Comparison of ENCODE assay signal across 10 cellular contexts in genomic region chr11:129766858-129767604, GRCh38. TPM values are rescaled to one million over a fixed set of nuclear protein-coding genes. Genes with fewer than 3 reads are reported as not detected.
DNase-seq lines count a peak whose midpoint lies in the region; ATAC-seq and TF ChIP-seq lines count a peak whose summit lies in the region.
"Had no signal": no experiment of that assay in that cellular context is flagged by ENCODE, and none has a peak within 500 bp of the region (broad histone marks: within the 10 kb centered on the region; RNA-seq: fewer than 3 reads in every experiment).

No MANE protein-coding gene starts in this region.

- no peak overlapping the region for H3K4me3 Mint-ChIP-seq in CD8-positive, alpha-beta T cell
- H3K4me3 Mint-ChIP-seq in effector memory CD8-positive, alpha-beta T cell = no peak overlapping the region
- no peak overlapping the region for H3K4me3 Mint-ChIP-seq in stimulated activated memory B cell treated with anti-CD40 and anti-IgM and Interleukin-4, amounts not matched to agents 10 μg/mL and 1 μg/mL and 100 μg/mL, for 72 hours
- H3K4me3 Mint-ChIP-seq: T-helper 1 cell treated with Interleukin-12 subunit alpha and Interleukin-12 subunit beta and Interleukin-4 antibody, amounts not matched to agents 30 μg/mL and 1 μg/mL, for 36 hours had no signal

- no peaks in the 10 kb centered on the region for H3K4me1 ChIP-seq in CD8-positive, alpha-beta T cell (ENCODE audit: insufficient read depth, low read length)
- H3K4me1 ChIP-seq in PC-3 (ENCODE audit: insufficient read depth, low read length) = peaks cover 30% of the 10 kb centered on the region

- no peaks in the 10 kb centered on the region for H3F3A ChIP-seq in PC-3 (ENCODE audit: low read length, unreplicated experiment)

- DNase-seq in CD8-positive, alpha-beta T cell = peak in 2 of 7 experiments; percentile 10 to 22
- peak; percentile 69 for DNase-seq in PC-3
- no peak for DNase-seq in effector memory CD8-positive, alpha-beta T cell
- no peak for DNase-seq in sciatic nerve (ENCODE audit: low spot score)

- intact Hi-C loops in CD8-positive, alpha-beta T cell (cut with DNase I, micrococcal nuclease) = loop anchor here (1.0 to 2.0 kb wide), 2 partner anchors 365 to 366 kb away; no protein-coding TSS in a partner anchor
- intact Hi-C loops in PC-3 (cut with micrococcal nuclease) (no loop called here), sciatic nerve (cut with DNase I) (no loop called here)

- H3K4me2 ChIP-seq in PC-3 (ENCODE audit: low read length) = peak overlapping the region; percentile 43

- no peak overlapping the region for H3K27ac ChIP-seq in CD8-positive, alpha-beta T cell (ENCODE audit: low read depth, low read length)
- H3K27ac ChIP-seq in PC-3 (ENCODE audit: low read length) = no peak overlapping the region
- H3K27ac ChIP-seq: neutrophil had no signal

- no peaks in the 10 kb centered on the region for H3K27me3 ChIP-seq in CD8-positive, alpha-beta T cell (ENCODE audit: insufficient read depth, low read length)
- H3K27me3 ChIP-seq in PC-3 (ENCODE audit: low read length) = no peaks in the 10 kb centered on the region

- no TSS peak for BruUV-seq in PC-3 (replicated peaks; lab: Mats Ljungman, UMichigan)

- peak overlapping the region; percentile 51 for H2AFZ ChIP-seq in PC-3 (ENCODE audit: low read length)

- H3K9ac ChIP-seq in PC-3 (ENCODE audit: low read length) = no peak overlapping the region

- no peaks in the 10 kb centered on the region for H3K36me3 ChIP-seq in CD8-positive, alpha-beta T cell (ENCODE audit: insufficient read depth, low read length)
- no peaks in the 10 kb centered on the region for H3K36me3 ChIP-seq in PC-3 (ENCODE audit: low read depth, low read length)
- H3K36me3 ChIP-seq: neutrophil had no signal

- no peaks in the 10 kb centered on the region for H3K36me3 Mint-ChIP-seq in CD8-positive, alpha-beta T cell
- peaks cover 3% of the 10 kb centered on the region for H3K36me3 Mint-ChIP-seq in effector memory CD8-positive, alpha-beta T cell (ENCODE audit: insufficient read depth)
- H3K36me3 Mint-ChIP-seq in stimulated activated memory B cell treated with anti-CD40 and anti-IgM and Interleukin-4, amounts not matched to agents 10 μg/mL and 1 μg/mL and 100 μg/mL, for 72 hours = no peaks in the 10 kb centered on the region

- no peak overlapping the region for H3K27ac Mint-ChIP-seq in CD8-positive, alpha-beta T cell
- peak overlapping the region in 1 of 2 donors; percentile 5 for H3K27ac Mint-ChIP-seq in effector memory CD8-positive, alpha-beta T cell
- no peak overlapping the region for H3K27ac Mint-ChIP-seq in stimulated activated memory B cell treated with anti-CD40 and anti-IgM and Interleukin-4, amounts not matched to agents 10 μg/mL and 1 μg/mL and 100 μg/mL, for 72 hours
- H3K27ac Mint-ChIP-seq: T-helper 1 cell treated with Interleukin-12 subunit alpha and Interleukin-12 subunit beta and Interleukin-4 antibody, amounts not matched to agents 30 μg/mL and 1 μg/mL, for 36 hours had no signal

- CTCF ChIA-PET in CD8-positive, alpha-beta T cell (lab: Charles Lee) = interaction anchor here (1.0 to 1.7 kb wide), 3 partner anchors 36 to 104 kb away, joined by 3 to 4 read pairs (median 3); no protein-coding TSS in a partner anchor
- CTCF ChIA-PET in PC-3 (lab: Charles Lee) = no interaction called here

- no peak overlapping the region for H3K4me3 ChIP-seq in CD8-positive, alpha-beta T cell (ENCODE audit: low read depth, low read length)
- no peak overlapping the region for H3K4me3 ChIP-seq in PC-3 (ENCODE audit: low read length)

- ATAC-seq in CD8-positive, alpha-beta T cell = no peak
- ATAC-seq in GM21529 (IDR thresholded peaks at IDR 0.05; ENCODE audit: unreplicated experiment) (peak; percentile 56), PC-3 (peak; percentile 78), sciatic nerve (no peak), GM18873 (IDR thresholded peaks at IDR 0.05; ENCODE audit: low FRiP score, unreplicated experiment) (no peak), HG02798 (IDR thresholded peaks at IDR 0.05; ENCODE audit: poor library complexity, unreplicated experiment) (no peak)
- ATAC-seq in effector memory CD8-positive, alpha-beta T cell (replicated peaks) = peak; percentile 19
- ATAC-seq in stimulated activated memory B cell treated with anti-CD40 and anti-IgM and Interleukin-4, amounts not matched to agents 10 μg/mL and 1 μg/mL and 100 μg/mL, for 72 hours = peak; percentile 20

- H3K9me2 ChIP-seq in PC-3 (replicated peaks; ENCODE audit: low read length) = no peaks in the 10 kb centered on the region

- H3K79me2 ChIP-seq in PC-3 (ENCODE audit: low read length) = no peaks in the 10 kb centered on the region

- peaks cover 15% of the 10 kb centered on the region for H3K9me3 Mint-ChIP-seq in CD8-positive, alpha-beta T cell
- H3K9me3 Mint-ChIP-seq in effector memory CD8-positive, alpha-beta T cell = no peaks in the 10 kb centered on the region
- peaks cover 14% of the 10 kb centered on the region for H3K9me3 Mint-ChIP-seq in stimulated activated memory B cell treated with anti-CD40 and anti-IgM and Interleukin-4, amounts not matched to agents 10 μg/mL and 1 μg/mL and 100 μg/mL, for 72 hours

- H4K20me1 ChIP-seq in PC-3 (ENCODE audit: low read length) = no peaks in the 10 kb centered on the region

- POLR2A ChIA-PET in CD8-positive, alpha-beta T cell (lab: Charles Lee) = no interaction called here
- POLR2A ChIA-PET in PC-3 (lab: Charles Lee; ENCODE audit: unreplicated experiment) = no interaction called here

- no peaks in the 10 kb centered on the region for H3K9me3 ChIP-seq in CD8-positive, alpha-beta T cell (ENCODE audit: low read length)
- H3K9me3 ChIP-seq in PC-3 (ENCODE audit: low read length) = no peaks in the 10 kb centered on the region
- H3K9me3 ChIP-seq: neutrophil had no signal

- peak; percentile 42 for TF ChIP-seq CTCF in CD8-positive, alpha-beta T cell (IDR thresholded peaks at IDR 0.05)
- peak; percentile 87 for TF ChIP-seq CTCF in PC-3 (conservative IDR thresholded peaks at IDR 0.05; ENCODE audit: low read depth, low read length)

- H3K4me1 Mint-ChIP-seq in CD8-positive, alpha-beta T cell (ENCODE audit: low read depth) = peaks cover 2% of the 10 kb centered on the region
- peaks cover 0 to 5% of the 10 kb centered on the region in 2 donors for H3K4me1 Mint-ChIP-seq in effector memory CD8-positive, alpha-beta T cell (ENCODE audit: low read depth in 2 of 2)
- no peaks in the 10 kb centered on the region for H3K4me1 Mint-ChIP-seq in stimulated activated memory B cell treated with anti-CD40 and anti-IgM and Interleukin-4, amounts not matched to agents 10 μg/mL and 1 μg/mL and 100 μg/mL, for 72 hours

- peaks cover 4% of the 10 kb centered on the region for H3K27me3 Mint-ChIP-seq in CD8-positive, alpha-beta T cell (ENCODE audit: low read depth)
- peaks cover 11 to 33% of the 10 kb centered on the region in 2 donors for H3K27me3 Mint-ChIP-seq in effector memory CD8-positive, alpha-beta T cell
- peaks cover 16% of the 10 kb centered on the region for H3K27me3 Mint-ChIP-seq in stimulated activated memory B cell treated with anti-CD40 and anti-IgM and Interleukin-4, amounts not matched to agents 10 μg/mL and 1 μg/mL and 100 μg/mL, for 72 hours

RNA-seq across cellular contexts. Expression of gene TMEM45B, which starts 48.6 kb away (rescaled TPM):
- under 1 TPM; 0.41 to 0.81 TPM for total RNA-seq in CD8-positive, alpha-beta T cell
- total RNA-seq in PC-3 (2014; rRNA removed) (24.0 and 30.4 TPM in 2 replicates), sciatic nerve (0.53 TPM)

Comparison
In these comparisons a context has a peak if more than half of its experiments do, and no peak if none do; other contexts are left out.
1. ATAC-seq: peak in GM21529 (single experiment), PC-3 (single experiment), effector memory CD8-positive, alpha-beta T cell (single experiment) and stimulated activated memory B cell treated with anti-CD40 and anti-IgM and Interleukin-4, amounts not matched to agents 10 μg/mL and 1 μg/mL and 100 μg/mL, for 72 hours (single experiment); none in CD8-positive, alpha-beta T cell (single experiment), sciatic nerve (single experiment), GM18873 (single experiment) and HG02798 (single experiment).
2. RNA of gene TMEM45B, which starts 48.6 kb away (total RNA-seq): 24.0 to 30.4 TPM in PC-3; 0.41 to 0.81 TPM in CD8-positive, alpha-beta T cell and 0.53 TPM in sciatic nerve (single experiment); every median in the first group is over 10 times any median in the second.
3. intact Hi-C loops: an anchor here in CD8-positive, alpha-beta T cell (1.0 to 2.0 kb wide); none called in PC-3 and sciatic nerve.